Comparison of ENCODE assay signal across 8 cellular contexts in the genomic region with DNA sequence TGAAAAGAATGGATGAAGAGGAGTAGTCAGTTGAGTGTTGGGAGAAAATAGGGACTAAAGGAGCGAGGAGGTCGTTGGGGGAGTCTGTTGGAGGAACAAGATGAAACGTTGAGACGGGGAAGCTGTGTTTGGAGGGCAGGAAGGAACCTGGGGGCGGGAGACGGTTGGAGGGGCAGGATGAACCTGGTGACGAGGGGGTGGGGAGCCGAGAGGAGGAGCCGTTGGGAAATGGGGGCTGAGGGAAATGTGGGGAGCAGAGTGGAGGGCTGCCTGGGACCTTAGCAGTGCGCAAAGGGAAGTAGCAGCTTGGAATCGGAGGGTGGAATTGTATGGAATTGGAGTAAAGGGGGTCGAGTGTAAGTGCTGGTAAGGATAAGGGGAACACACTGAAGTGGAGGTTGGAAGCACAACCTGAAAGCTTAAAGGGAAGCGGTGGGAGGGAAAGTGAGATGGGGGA. TPM values are rescaled to one million over a fixed set of nuclear protein-coding genes. Genes with fewer than 3 reads are reported as not detected.
DNase-seq lines count a peak whose midpoint lies in the region; ATAC-seq and TF ChIP-seq lines count a peak whose summit lies in the region.

No MANE protein-coding gene starts in this region.

- BruUV-seq in Panc1 (replicated peaks; lab: Mats Ljungman, UMichigan) = no TSS peak

- peak overlapping the region; percentile 97 for H3K27ac ChIP-seq in Panc1 (ENCODE audit: low read length)

- DNase-seq in activated naive CD4-positive, alpha-beta T cell treated with Interleukin-2 at 50 U/mL for 16 hours = peak; percentile 27
- no peak for DNase-seq in activated naive CD4-positive, alpha-beta T cell (lab: John Stamatoyannopoulos, UW)
- no peak for DNase-seq in Panc1 (ENCODE audit: low read depth, low spot score)
- DNase-seq in anterior cingulate cortex (lab: John Stamatoyannopoulos, UW) = peak in 34 of 58 donors; percentile 1 to 51 (median 20)
- peak in 26 of 51 donors; percentile 1 to 81 (median 17) for DNase-seq in hypothalamus (lab: John Stamatoyannopoulos, UW)
- no peak for DNase-seq in retinal pigment epithelial cell (ENCODE audit: low read depth)
- no peak for DNase-seq in DMS114 treated with DMSO at 0.1 percent for 48 hours (lab: John Stamatoyannopoulos, UW; ENCODE audit: unreplicated experiment)

- H3K4me1 ChIP-seq in Panc1 (ENCODE audit: control insufficient read depth, insufficient read depth, low read length) = peaks cover 4% of the 10 kb centered on the region

- ATAC-seq in Panc1 = peak; percentile 43; the same call in 1 of the 2 replicates
- no peak for ATAC-seq in GM19463 (IDR thresholded peaks at IDR 0.05; ENCODE audit: unreplicated experiment)

- TF ChIP-seq CTCF in Panc1 (IDR thresholded peaks at IDR 0.05) (no peak), retinal pigment epithelial cell (conservative IDR thresholded peaks at IDR 0.05; ENCODE audit: low read depth, low read length) (no peak)

- intact Hi-C loops in Panc1 (cut with micrococcal nuclease; ENCODE audit: unreplicated experiment) = no loop called here

- H3K4me3 ChIP-seq in Panc1 (ENCODE audit: low read depth in 2 of 2, low read length in 2 of 2) (peak overlapping the region; percentile 81 to 99), retinal pigment epithelial cell (ENCODE audit: low read length) (peak overlapping the region; percentile 93)

- H3K9me3 ChIP-seq in Panc1 (ENCODE audit: control insufficient read depth, insufficient read depth, low read depth, low read length) = no peaks in the 10 kb centered on the region; the same call in 1 of the 2 replicates

- POLR2A ChIA-PET in Panc1 (lab: Charles Lee) = interaction anchor here (0.6 kb wide), 2 partner anchors 256 to 592 kb away, joined by 10 to 12 read pairs; no protein-coding TSS in a partner anchor

- CTCF ChIA-PET in Panc1 (lab: Charles Lee) = interaction anchor here (0.6 to 0.7 kb wide), 2 partner anchors 44 to 225 kb away, joined by 3 to 4 read pairs; no protein-coding TSS in a partner anchor

- H3K27me3 ChIP-seq in Panc1 (ENCODE audit: control insufficient read depth, insufficient read depth, low read length) = no peaks in the 10 kb centered on the region

- H3K36me3 ChIP-seq in Panc1 (ENCODE audit: control insufficient read depth, insufficient read depth, low read length) = peaks cover 7% of the 10 kb centered on the region

- in situ Hi-C loops in Panc1 (cut with HindIII; ENCODE audit: low pct_unique_long_range_greater_than_20kb, low sequenced_read_pairs) = no loop called here

RNA-seq across cellular contexts. Expression of a gene that starts 0.6 kb away (rescaled TPM):
- 24.8 TPM for total RNA-seq in Panc1 (2021; ENCODE audit: unreplicated experiment)
- 7.5 TPM for polyA plus RNA-seq in Panc1 (2012; ENCODE audit: insufficient read length)

Comparison
In these comparisons a context has a peak if more than half of its experiments do, and no peak if none do; other contexts are left out.
1. DNase-seq: peak in activated naive CD4-positive, alpha-beta T cell treated with Interleukin-2 at 50 U/mL for 16 hours (single experiment), anterior cingulate cortex (34 of 58) and hypothalamus (26 of 51); none in activated naive CD4-positive, alpha-beta T cell (0 of 4), Panc1 (single experiment), retinal pigment epithelial cell (single experiment) and DMS114 treated with DMSO at 0.1 percent for 48 hours (single experiment).